34 cellular contexts compared by ENCODE assay signal in genomic region chr19:55464669-55465068, GRCh38. TPM values are rescaled to one million over a fixed set of nuclear protein-coding genes. Genes with fewer than 3 reads are reported as not detected.
DNase-seq lines count a peak whose midpoint lies in the region; ATAC-seq and TF ChIP-seq lines count a peak whose summit lies in the region.
"Had no signal": no experiment of that assay in that cellular context is flagged by ENCODE, and none has a peak within 500 bp of the region (broad histone marks: within the 10 kb centered on the region; RNA-seq: fewer than 3 reads in every experiment).

Gene C19orf85 (minus strand): TSS chr19:55464751. CDS start chr19:55464554, 197 bp downstream.

- H3F3A ChIP-seq in GM23338 (replicated peaks; ENCODE audit: low read depth), result peaks cover 24% of the 10 kb centered on the region; the same call in 1 of the 2 replicates

- peak within 1 kb of the TSS; percentile 7 for H3K56ac ChIP-seq in mesendoderm (ENCODE audit: low read length)

- no peak within 1 kb of the TSS for H3K9ac ChIP-seq in mesendoderm (ENCODE audit: low read length)
- H3K9ac ChIP-seq: SK-N-SH had no signal

- no peak within 1 kb of the TSS for H4K8ac ChIP-seq in mesendoderm (ENCODE audit: low read depth, low read length)

- no peaks in the 10 kb centered on the region for H3K27me3 ChIP-seq in GM23338 (ENCODE audit: insufficient read depth)
- no peaks in the 10 kb centered on the region for H3K27me3 ChIP-seq in mesendoderm (ENCODE audit: insufficient read depth, low read length, poor library complexity)
- no peaks in the 10 kb centered on the region for H3K27me3 ChIP-seq in psoas muscle (ENCODE audit: insufficient read depth in 3 of 3, low read length in 2 of 3)
- H3K27me3 ChIP-seq: adrenal gland had no signal

- no peaks in the 10 kb centered on the region; the same call in 1 of the 2 replicates for H4K20me1 ChIP-seq in GM23338 (replicated peaks; ENCODE audit: insufficient read depth)

- H4K5ac ChIP-seq in mesendoderm (ENCODE audit: low read length), result no peak within 1 kb of the TSS

- H3K23ac ChIP-seq in mesendoderm (ENCODE audit: low read length), result no peak within 1 kb of the TSS

- peak within 1 kb of the TSS; percentile 71 for H3K4me2 ChIP-seq in GM23338
- no peak within 1 kb of the TSS for H3K4me2 ChIP-seq in mesendoderm (ENCODE audit: low read length)
- H3K4me2 ChIP-seq: SK-N-SH had no signal

- H3K27me3 Mint-ChIP-seq in GM23338 (ENCODE audit: insufficient read depth, low read depth, poor library complexity), result peaks cover 21% of the 10 kb centered on the region
- H3K27me3 Mint-ChIP-seq: effector memory CD8-positive, alpha-beta T cell; T-helper 17 cell had no signal

- H3K4me1 ChIP-seq in GM23338 (ENCODE audit: insufficient read depth), result peaks cover 22% of the 10 kb centered on the region
- H3K4me1 ChIP-seq in mesendoderm (ENCODE audit: control insufficient read depth, low read depth, low read length), result no peaks in the 10 kb centered on the region
- peaks cover 2% of the 10 kb centered on the region for H3K4me1 ChIP-seq in psoas muscle

- H3K27ac ChIP-seq in GM23338 (ENCODE audit: low read depth) (no peak within 1 kb of the TSS), mesendoderm (ENCODE audit: low read depth, low read length) (no peak within 1 kb of the TSS), psoas muscle (no peak within 1 kb of the TSS)
- H3K27ac ChIP-seq: adrenal gland, C4-2B had no signal

- peaks cover 2% of the 10 kb centered on the region; the same call in 1 of the 3 replicates for H3K36me3 Mint-ChIP-seq in GM23338 (ENCODE audit: low read depth)
- H3K36me3 Mint-ChIP-seq: naive B cell had no signal

- intact Hi-C loops in psoas muscle (cut with DNase I), result loop anchor here (5.0 kb wide), 2 partner anchors 38 to 168 kb away; no protein-coding TSS in a partner anchor

- ATAC-seq in GM23338, result no peak
- ATAC-seq in psoas muscle, result no peak
- ATAC-seq: effector memory CD8-positive, alpha-beta T cell; stimulated activated effector memory CD8-positive, alpha-beta T cell treated with anti-CD3 and anti-CD28 coated beads, Interleukin-12 subunit alpha, Interleukin-12 subunit beta, amount 100 ng/mL, for 72 hours; T-helper 17 cell had no signal

- no peak within 1 kb of the TSS for H3K4ac ChIP-seq in mesendoderm (ENCODE audit: low read depth, low read length)

- H2AFZ ChIP-seq in GM23338, result peak within 1 kb of the TSS; percentile 76; the same call in 1 of the 2 replicates

- 0 out of 2 replicates have a peak within 1 kb of the TSS, but pooled peaks have one; percentile 14 for H3K27ac Mint-ChIP-seq in GM23338
- H3K27ac Mint-ChIP-seq: effector memory CD8-positive, alpha-beta T cell; stimulated activated effector memory CD8-positive, alpha-beta T cell treated with anti-CD3 and anti-CD28 coated beads, Interleukin-12 subunit alpha, Interleukin-12 subunit beta, amount 100 ng/mL, for 72 hours; T-helper 17 cell had no signal

- H3K18ac ChIP-seq in mesendoderm (ENCODE audit: low read length), result no peak within 1 kb of the TSS

- H2BK5ac ChIP-seq in mesendoderm (ENCODE audit: low read length), result no peak within 1 kb of the TSS

- H3K4me3 ChIP-seq in GM23338 (0 out of 2 replicates have a peak within 1 kb of the TSS, but pooled peaks have one; percentile 32), mesendoderm (ENCODE audit: low read length) (no peak within 1 kb of the TSS), psoas muscle (no peak within 1 kb of the TSS)
- H3K4me3 ChIP-seq: adrenal gland had no signal

- DNase-seq in NCI-H1417 (lab: John Stamatoyannopoulos, UW), result peak in 2 of 3 experiments; percentile 57 to 82
- no peak for DNase-seq in NCI-H1417 treated with DMSO at 0.1 percent for 48 hours (lab: John Stamatoyannopoulos, UW)
- DNase-seq in GM23338 (ENCODE audit: low spot score), result no peak
- DNase-seq in NCI-H69 (lab: John Stamatoyannopoulos, UW), result peak; percentile 90
- peak; percentile 27 for DNase-seq in mesendoderm
- DNase-seq in psoas muscle, result no peak
- DNase-seq in retina, result no peak
- no peak for DNase-seq in activated T-cell treated with anti-CD3 and anti-CD28 coated beads, Interleukin-2, amount 50 U/mL, for 1 hour
- DNase-seq: activated CD4-positive, alpha-beta T cell treated with anti-CD3 and anti-CD28 coated beads, Interleukin-2, amount 50 U/mL, for 4 hours; activated naive CD4-positive, alpha-beta T cell treated with Interleukin-2 at 50 U/mL for 16 hours; Calu3; central memory CD4-positive, alpha-beta T cell; cortex of kidney; DMS79; effector memory CD8-positive, alpha-beta T cell; KBM-7; kidney glomerular epithelial cell; midbrain; naive B cell; NCI-H1105; NCI-H2081 treated with DMSO at 0.1 percent for 48 hours; NCI-H446; occipital lobe; OCI-M1; SK-N-SH; substantia nigra; T-helper 17 cell; trophoblast cell had no signal

- H3K36me3 ChIP-seq in GM23338 (ENCODE audit: insufficient read depth), result no peaks in the 10 kb centered on the region
- no peaks in the 10 kb centered on the region for H3K36me3 ChIP-seq in mesendoderm (ENCODE audit: control insufficient read depth, insufficient read depth, low read length)
- no peaks in the 10 kb centered on the region for H3K36me3 ChIP-seq in psoas muscle (ENCODE audit: insufficient read depth in 1 of 2, low read depth in 1 of 2)
- H3K36me3 ChIP-seq: adrenal gland had no signal

- peaks cover 9% of the 10 kb centered on the region for H3K79me2 ChIP-seq in GM23338 (replicated peaks; ENCODE audit: insufficient read depth)
- no peaks in the 10 kb centered on the region for H3K79me2 ChIP-seq in mesendoderm (ENCODE audit: control insufficient read depth, insufficient read depth, low read length)

- H3K9me2 ChIP-seq in GM23338 (ENCODE audit: insufficient read depth), result no peaks in the 10 kb centered on the region
- H3K9me2 ChIP-seq: SK-N-SH had no signal

- H2BK15ac ChIP-seq in mesendoderm (replicated peaks; ENCODE audit: low read depth), result no peak within 1 kb of the TSS

- peaks cover 27% of the 10 kb centered on the region for H3K4me1 Mint-ChIP-seq in GM23338

- H3K9me3 Mint-ChIP-seq in GM23338, result peaks cover 3% of the 10 kb centered on the region; the same call in 1 of the 3 replicates
- H3K9me3 Mint-ChIP-seq: effector memory CD8-positive, alpha-beta T cell; naive B cell; stimulated activated effector memory CD8-positive, alpha-beta T cell treated with anti-CD3 and anti-CD28 coated beads, Interleukin-12 subunit alpha, Interleukin-12 subunit beta, amount 100 ng/mL, for 72 hours had no signal

- no CpG with 5 or more reads among the region's 14 CpGs for WGBS in mesendoderm (ENCODE audit: extremely low coverage, insufficient coverage, low lambda C conversion rate)
- 63 to 77% (median 73%) methylated on average over 7 to 14 of the region's 14 CpGs for WGBS in psoas muscle, 3 donors

- no peak within 1 kb of the TSS for H2AK5ac ChIP-seq in mesendoderm (ENCODE audit: low read length)

- no peak for TF ChIP-seq CTCF in GM23338 (conservative IDR thresholded peaks at IDR 0.05; ENCODE audit: low read depth in 2 of 2)
- TF ChIP-seq CTCF in psoas muscle (IDR thresholded peaks at IDR 0.05), result no peak

- H3K4me3 Mint-ChIP-seq in GM23338, result no peak within 1 kb of the TSS
- H3K4me3 Mint-ChIP-seq: T-helper 17 cell had no signal

- no peaks in the 10 kb centered on the region for H3K79me1 ChIP-seq in mesendoderm (ENCODE audit: low read length)

- H3K9me3 ChIP-seq in psoas muscle, result no peaks in the 10 kb centered on the region
- H3K9me3 ChIP-seq: adrenal gland, SK-N-SH had no signal

- H2BK120ac ChIP-seq in mesendoderm (ENCODE audit: low read depth, low read length), result no peak within 1 kb of the TSS

TF ChIP-seq in GM23338, 12 proteins besides CTCF, POLR2A, EP300 and RAD21:
- peak; percentile 29; the same call in 1 of the 2 replicates for TF ChIP-seq NANOG (IDR thresholded peaks at IDR 0.05; ENCODE audit: borderline replicate concordance)
- no peak for TF ChIP-seq CREB1 (CRISPR knock-in tag; IDR thresholded peaks at IDR 0.05; ENCODE audit: low read depth)
TF ChIP-seq in GM23338: peak in this region for 1.

RNA-seq across cellular contexts. Expression of gene C19orf85, which starts in this region (rescaled TPM):
- 0.85 and 1.7 TPM in 2 replicates for total RNA-seq in GM23338 (2014; rRNA removed; shearing (Covaris generic))
- polyA plus RNA-seq in GM23338 (2016; fragmentation: Nextera tagmentation; extraction: Ambion mirVana), result 2.1 and 3.4 TPM in 2 replicates
- polyA plus RNA-seq in mesendoderm (2013, experiment 1 of 2), result 0.20 TPM
- polyA plus RNA-seq in mesendoderm (2013, experiment 2 of 2), result 0.15 TPM
- not detected for total RNA-seq in psoas muscle
- polyA plus RNA-seq in psoas muscle, result not detected
- total RNA-seq: adrenal gland, Calu3, lower leg skin, M059J, occipital lobe, skeletal muscle tissue, T-helper 17 cell had no signal
- polyA plus RNA-seq: adrenal gland, SK-N-SH had no signal

Comparison
In these comparisons a context has a peak if more than half of its experiments do, and no peak if none do; other contexts are left out.
1. DNase-seq: peak in NCI-H1417 (2 of 3), NCI-H69 (single experiment) and mesendoderm (single experiment); none in NCI-H1417 treated with DMSO at 0.1 percent for 48 hours (single experiment), GM23338 (single experiment), psoas muscle (0 of 2), retina (single experiment) and activated T-cell treated with anti-CD3 and anti-CD28 coated beads, Interleukin-2, amount 50 U/mL, for 1 hour (single experiment).